14 cellular contexts compared by ENCODE assay signal in the genomic region with DNA sequence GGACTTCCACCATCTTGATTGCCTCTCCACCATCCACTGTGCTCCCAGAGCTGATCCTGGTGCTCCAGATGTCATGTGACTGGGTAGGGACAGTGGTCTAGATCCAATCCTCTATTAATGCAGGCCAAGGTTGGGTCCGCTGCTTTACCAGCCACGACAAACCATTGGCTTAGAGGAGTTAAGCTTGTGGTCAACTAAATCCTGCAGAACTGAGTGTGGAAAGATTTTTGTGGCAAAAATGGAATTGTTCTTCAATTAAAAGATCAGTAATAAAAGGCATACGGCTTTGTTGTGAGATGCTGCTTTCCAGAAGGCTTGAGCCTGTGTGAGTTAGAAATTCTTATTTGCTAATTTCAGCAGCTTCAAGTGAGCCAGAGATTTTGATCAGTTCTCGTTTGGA. TPM values are rescaled to one million over a fixed set of nuclear protein-coding genes. Genes with fewer than 3 reads are reported as not detected.
A peak's percentile ranks its signal among the peaks of the same experiment; 100 is the strongest.
DNase-seq lines count a peak whose midpoint lies in the region; TF ChIP-seq lines count a peak whose summit lies in the region.
"Had no signal": no experiment of that assay in that cellular context is flagged by ENCODE, and none has a peak within 500 bp of the region (broad histone marks: within the 10 kb centered on the region; RNA-seq: fewer than 3 reads in every experiment).

No MANE protein-coding gene starts in this region.

- H3K27ac ChIP-seq in H9 (ENCODE audit: insufficient read length, low read depth, low read length) (no peak overlapping the region), substantia nigra (ENCODE audit: low read depth, low read length, poor library complexity, severe bottlenecking) (no peak overlapping the region)
- H3K27ac ChIP-seq: BLaER1 treated with 17β-estradiol and CSF1 and Interleukin-3, amounts not matched to agents 10 nM and 100 nM had no signal

- peaks cover 0 to 21% (median 2%) of the 10 kb centered on the region in 3 experiments; a peak in 3 of 7 replicates for H3K36me3 Mint-ChIP-seq in H9 (ENCODE audit: insufficient read depth in 1 of 3, low read depth in 3 of 3)

- no peak overlapping the region for H2BK20ac ChIP-seq in H9 (ENCODE audit: low read depth, low read length, poor library complexity, severe bottlenecking)

- H2BK15ac ChIP-seq in H9 (ENCODE audit: low read depth, low read length): no peak overlapping the region

- no peaks in the 10 kb centered on the region for H3K9me3 Mint-ChIP-seq in H9
- H3K9me3 Mint-ChIP-seq: CD4-positive, alpha-beta T cell had no signal

- DNase-seq in AG10803 (ENCODE audit: low read depth): peak; percentile 21
- DNase-seq in H9: no peak
- peak; percentile 40 for DNase-seq in astrocyte of the hippocampus (ENCODE audit: low read depth, low spot score)
- DNase-seq in myocyte (ENCODE audit: low read depth): peak; percentile 43
- no peak for DNase-seq in D341Med (ENCODE audit: low spot score)
- no peak for DNase-seq in stimulated activated CD4-positive, alpha-beta T cell treated with anti-CD3 and anti-CD28 coated beads, Interleukin-1b, Interleukin-23, amount 100 ng/mL, for 48 hours
- DNase-seq in NCI-H774 (lab: John Stamatoyannopoulos, UW): no peak
- no peak for DNase-seq in substantia nigra (lab: John Stamatoyannopoulos, UW)
- DNase-seq: 8988T; CD4-positive, alpha-beta T cell; DND-41; GDM1 had no signal

- peaks cover 7 to 10% of the 10 kb centered on the region in 2 experiments; a peak in 3 of 4 replicates for H3K4me1 Mint-ChIP-seq in H9

- no peak overlapping the region for H4K8ac ChIP-seq in H9 (replicated peaks; ENCODE audit: insufficient read length, low read depth, low read length)

- H2BK12ac ChIP-seq in H9 (ENCODE audit: insufficient read length, low read depth, low read length): no peak overlapping the region

- no peaks in the 10 kb centered on the region for H3K79me2 ChIP-seq in H9 (ENCODE audit: insufficient read depth, low read length)

- H3K23ac ChIP-seq in H9 (ENCODE audit: insufficient read length, low read depth, low read length): no peak overlapping the region

- no peaks in the 10 kb centered on the region for H3K27me3 Mint-ChIP-seq in H9 (ENCODE audit: low read depth)

- no peak overlapping the region for H2BK5ac ChIP-seq in H9 (ENCODE audit: insufficient read length, low read length)

- H3K4me3 ChIP-seq in AG10803 (ENCODE audit: low read length): no peak overlapping the region
- H3K4me3 ChIP-seq: BLaER1 treated with 17β-estradiol and CSF1 and Interleukin-3, amounts not matched to agents 10 nM and 100 nM had no signal

- no peak overlapping the region for H3T11ph ChIP-seq in H9 (ENCODE audit: low read length)

- no peak overlapping the region for H4K91ac ChIP-seq in H9 (ENCODE audit: insufficient read length, low read depth, low read length)

- H3K23me2 ChIP-seq in H9 (ENCODE audit: insufficient read length, low read depth, low read length, poor library complexity, severe bottlenecking): no peaks in the 10 kb centered on the region

- TF ChIP-seq CTCF in AG10803 (conservative IDR thresholded peaks at IDR 0.05; ENCODE audit: low read length) (no peak), H9 (conservative IDR thresholded peaks at IDR 0.05) (no peak)

- no peak overlapping the region for H3K27ac Mint-ChIP-seq in H9
- H3K27ac Mint-ChIP-seq: CD4-positive, alpha-beta T cell had no signal

- no peaks in the 10 kb centered on the region for H4K20me1 ChIP-seq in H9 (ENCODE audit: control insufficient read depth, insufficient read depth, insufficient read length)
- H4K20me1 ChIP-seq: BLaER1 treated with 17β-estradiol and CSF1 and Interleukin-3, amounts not matched to agents 10 nM and 100 nM had no signal

- H2AFZ ChIP-seq in H9 (ENCODE audit: low read length): no peak overlapping the region

- H3K4me3 Mint-ChIP-seq in H9: no peak overlapping the region
- H3K4me3 Mint-ChIP-seq: CD4-positive, alpha-beta T cell had no signal

- H3K27me3 ChIP-seq in H9 (ENCODE audit: insufficient read depth, low read length): no peaks in the 10 kb centered on the region
- H3K27me3 ChIP-seq: BLaER1 treated with 17β-estradiol and CSF1 and Interleukin-3, amounts not matched to agents 10 nM and 100 nM had no signal

- H3K79me1 ChIP-seq in H9 (ENCODE audit: insufficient read depth, low read depth, low read length, poor library complexity, severe bottlenecking): peaks cover 2% of the 10 kb centered on the region

- peak overlapping the region; percentile 9 for H4K5ac ChIP-seq in H9 (ENCODE audit: insufficient read length, low read depth, low read length)

- H3K4me2 ChIP-seq in H9 (ENCODE audit: insufficient read depth, insufficient read length, low read length): no peak overlapping the region
- H3K4me2 ChIP-seq: BLaER1 treated with 17β-estradiol and CSF1 and Interleukin-3, amounts not matched to agents 10 nM and 100 nM had no signal

- no peak overlapping the region for H2BK120ac ChIP-seq in H9 (ENCODE audit: low read depth, low read length, poor library complexity, severe bottlenecking)

- H3K9me3 ChIP-seq in H9 (ENCODE audit: control insufficient read depth, low read depth, low read length): no peaks in the 10 kb centered on the region
- H3K9me3 ChIP-seq: BLaER1 treated with 17β-estradiol and CSF1 and Interleukin-3, amounts not matched to agents 10 nM and 100 nM had no signal

- H3K56ac ChIP-seq in H9 (ENCODE audit: insufficient read length, low read depth, low read length): no peak overlapping the region

- peaks cover 4% of the 10 kb centered on the region; the same call in 1 of the 2 replicates for H3K4me1 ChIP-seq in H9 (ENCODE audit: insufficient read depth, low read length)
- H3K4me1 ChIP-seq: BLaER1 treated with 17β-estradiol and CSF1 and Interleukin-3, amounts not matched to agents 10 nM and 100 nM had no signal

- no peak overlapping the region for H3K9ac ChIP-seq in H9 (ENCODE audit: extremely low read depth, insufficient read length, low read length)
- H3K9ac ChIP-seq: BLaER1 treated with 17β-estradiol and CSF1 and Interleukin-3, amounts not matched to agents 10 nM and 100 nM had no signal

- H2AK5ac ChIP-seq in H9 (ENCODE audit: insufficient read length, low read length): no peak overlapping the region

- H3K18ac ChIP-seq in H9 (ENCODE audit: insufficient read length, low read depth, low read length): no peak overlapping the region

- WGBS in H9 (ENCODE audit: extremely low coverage, insufficient read length, low lambda C conversion rate): no CpG with 5 or more reads among the region's 4 CpGs

- no peak overlapping the region for H3K4ac ChIP-seq in H9 (ENCODE audit: low read depth, low read length)

- H3K14ac ChIP-seq in H9 (ENCODE audit: insufficient read depth, low read length): no peak overlapping the region

RNA-seq across cellular contexts. Expression of a gene that starts 30.7 kb away (rescaled TPM):
- total RNA-seq in H9 (2021) (18.4 and 18.6 TPM in 2 replicates), myocyte (11.9 and 25.3 TPM in 2 replicates)
- polyA plus RNA-seq in myocyte (2012): 3.1 TPM
- total RNA-seq: CD4-positive, alpha-beta T cell; HT-29 had no signal

Comparison
In these comparisons a context has a peak if more than half of its experiments do, and no peak if none do; other contexts are left out.
1. DNase-seq: peak in AG10803 (single experiment), astrocyte of the hippocampus (single experiment) and myocyte (single experiment); none in H9 (single experiment), D341Med (single experiment), stimulated activated CD4-positive, alpha-beta T cell treated with anti-CD3 and anti-CD28 coated beads, Interleukin-1b, Interleukin-23, amount 100 ng/mL, for 48 hours (single experiment), NCI-H774 (single experiment) and substantia nigra (0 of 49).